ENCODE assay signal across 15 cellular contexts in the genomic region with DNA sequence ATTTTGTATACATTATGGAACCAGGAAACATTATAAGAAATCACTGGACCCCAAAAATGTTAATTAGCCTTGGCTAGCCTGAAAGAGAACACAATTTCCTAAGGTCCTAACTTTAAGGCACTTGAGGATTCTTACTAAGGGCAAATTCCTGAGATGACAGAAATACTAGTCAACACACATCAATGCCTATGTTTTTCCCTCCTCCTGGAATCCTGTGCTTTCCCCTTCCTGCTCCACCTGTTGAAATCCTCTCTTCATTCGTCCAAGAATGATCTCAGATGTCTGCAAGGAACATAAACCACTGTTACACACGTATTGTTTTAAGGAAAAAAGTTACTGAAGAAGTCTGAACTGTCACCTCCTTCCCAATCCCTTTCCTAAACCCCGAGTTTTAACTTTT. TPM values are rescaled to one million over a fixed set of nuclear protein-coding genes. Genes with fewer than 3 reads are reported as not detected.
DNase-seq lines count a peak whose midpoint lies in the region.
"Had no signal": no experiment of that assay in that cellular context is flagged by ENCODE, and none has a peak within 500 bp of the region (broad histone marks: within the 10 kb centered on the region; RNA-seq: fewer than 3 reads in every experiment).

No MANE protein-coding gene starts in this region.

- H4K8ac ChIP-seq in neuronal stem cell (ENCODE audit: low read depth, low read length), result no peak overlapping the region

- H4K91ac ChIP-seq in neuronal stem cell (ENCODE audit: low read depth, low read length, poor library complexity), result no peak overlapping the region

- WGBS in neuronal stem cell (ENCODE audit: extremely low coverage in 2 of 2, insufficient read length in 2 of 2, insufficient replicate concordance in 1 of 2), 2 donors, result no CpG with 5 or more reads among the region's 3 CpGs

- intact Hi-C loops in dendritic cell treated with granulocyte-macrophage colony-stimulating factor and Interleukin-4, amounts not matched to agents 40 ng/mL and 50 ng/mL, for 4 days (cut with micrococcal nuclease), result loop anchor here (5.0 to 10.0 kb wide), 2 partner anchors 251 to 318 kb away; no protein-coding TSS in a partner anchor

- H3K9me3 ChIP-seq in KOPT-K1 (ENCODE audit: insufficient read depth, low read length, poor library complexity, severe bottlenecking) (no peaks in the 10 kb centered on the region), neuronal stem cell (replicated peaks in 1 of 2; ENCODE audit: control insufficient read depth in 2 of 2, insufficient read depth in 1 of 2, low read depth in 1 of 2, low read length in 2 of 2) (peaks cover 0 to 2% of the 10 kb centered on the region in 2 donors)
- H3K9me3 ChIP-seq: left ventricle myocardium inferior, SJSA1 had no signal

- H3K14ac ChIP-seq in neuronal stem cell (ENCODE audit: low read length), result no peak overlapping the region

- H2BK5ac ChIP-seq in neuronal stem cell (ENCODE audit: low read length), result no peak overlapping the region

- H2AK5ac ChIP-seq in neuronal stem cell (ENCODE audit: low read depth, low read length), result no peak overlapping the region

- DNase-seq in ELR (ENCODE audit: low read depth) (peak; percentile 26), neuronal stem cell (ENCODE audit: low spot score) (no peak), T-helper 9 cell (no peak), NCI-H82 treated with DMSO at 0.1 percent for 48 hours (lab: John Stamatoyannopoulos, UW; ENCODE audit: unreplicated experiment) (no peak), NCI-H510A treated with DMSO at 0.1 percent for 48 hours (lab: John Stamatoyannopoulos, UW) (no peak)
- DNase-seq: Calu3; effector memory CD4-positive, alpha-beta T cell; KG1; left ventricle myocardium inferior; NCI-H2029 treated with DMSO at 0.1 percent for 48 hours; substantia nigra had no signal

- no peaks in the 10 kb centered on the region for H3K27me3 Mint-ChIP-seq in dendritic cell treated with granulocyte-macrophage colony-stimulating factor and Interleukin-4, amounts not matched to agents 40 ng/mL and 50 ng/mL, for 4 days

- H3K4me2 ChIP-seq in neuronal stem cell (ENCODE audit: insufficient read depth, low read length, poor library complexity, severe bottlenecking), result no peak overlapping the region

- H3K79me1 ChIP-seq in neuronal stem cell (ENCODE audit: low read depth, low read length), result no peaks in the 10 kb centered on the region

- H3K9ac ChIP-seq in neuronal stem cell (ENCODE audit: low read depth, low read length, poor library complexity), result no peak overlapping the region

- H3K27me3 ChIP-seq in neuronal stem cell (ENCODE audit: control insufficient read depth in 3 of 3, insufficient read depth in 3 of 3, low read depth in 1 of 3, low read length in 3 of 3), result no peaks in the 10 kb centered on the region
- H3K27me3 ChIP-seq: SJSA1 had no signal

- peaks cover 58% of the 10 kb centered on the region for H3K4me1 Mint-ChIP-seq in dendritic cell treated with granulocyte-macrophage colony-stimulating factor and Interleukin-4, amounts not matched to agents 40 ng/mL and 50 ng/mL, for 4 days (ENCODE audit: low read depth)

- no peaks in the 10 kb centered on the region for H3K36me3 ChIP-seq in KOPT-K1 (ENCODE audit: insufficient read depth, low read length)
- no peaks in the 10 kb centered on the region for H3K36me3 ChIP-seq in neuronal stem cell (replicated peaks in 1 of 2; ENCODE audit: control insufficient read depth in 2 of 2, insufficient read depth in 2 of 2, low read length in 2 of 2)
- H3K36me3 ChIP-seq: left ventricle myocardium inferior, SJSA1 had no signal

- H3K4me3 ChIP-seq in neuronal stem cell (ENCODE audit: low read length in 2 of 2), result no peak overlapping the region
- H3K4me3 ChIP-seq: left ventricle myocardium inferior, SJSA1, skin epidermis had no signal

- H3K23ac ChIP-seq in neuronal stem cell (ENCODE audit: low read depth, low read length, poor library complexity), result no peak overlapping the region

- H3K4ac ChIP-seq in neuronal stem cell (ENCODE audit: low read length), result no peak overlapping the region

- no peak overlapping the region for H3K4me3 Mint-ChIP-seq in dendritic cell treated with granulocyte-macrophage colony-stimulating factor and Interleukin-4, amounts not matched to agents 40 ng/mL and 50 ng/mL, for 4 days

- H2BK15ac ChIP-seq in neuronal stem cell (ENCODE audit: low read length), result no peak overlapping the region

- no peak overlapping the region for H2BK120ac ChIP-seq in neuronal stem cell (ENCODE audit: low read depth, low read length)

- peak overlapping the region; percentile 18 for H3K27ac ChIP-seq in KOPT-K1 (ENCODE audit: low read depth, low read length, poor library complexity, severe bottlenecking)
- no peak overlapping the region for H3K27ac ChIP-seq in neuronal stem cell (replicated peaks; ENCODE audit: low read length)
- H3K27ac ChIP-seq: left ventricle myocardium inferior, SJSA1 had no signal

- H2BK12ac ChIP-seq in neuronal stem cell (ENCODE audit: low read length), result no peak overlapping the region

- H2AFZ ChIP-seq in neuronal stem cell (ENCODE audit: low read length), result peak overlapping the region; percentile 20

- peaks cover 7% of the 10 kb centered on the region for H3K36me3 Mint-ChIP-seq in dendritic cell treated with granulocyte-macrophage colony-stimulating factor and Interleukin-4, amounts not matched to agents 40 ng/mL and 50 ng/mL, for 4 days (ENCODE audit: low read depth)

- H3K4me1 ChIP-seq in neuronal stem cell (ENCODE audit: control insufficient read depth in 2 of 2, insufficient read depth in 1 of 2, low read depth in 1 of 2, low read length in 2 of 2), result peaks cover 0 to 2% of the 10 kb centered on the region in 2 donors

- H3K9me3 Mint-ChIP-seq in dendritic cell treated with granulocyte-macrophage colony-stimulating factor and Interleukin-4, amounts not matched to agents 40 ng/mL and 50 ng/mL, for 4 days, result no peaks in the 10 kb centered on the region

- H3K27ac Mint-ChIP-seq in dendritic cell treated with granulocyte-macrophage colony-stimulating factor and Interleukin-4, amounts not matched to agents 40 ng/mL and 50 ng/mL, for 4 days, result peak overlapping the region; percentile 94

- H3K18ac ChIP-seq in neuronal stem cell (ENCODE audit: low read length), result no peak overlapping the region

RNA-seq across cellular contexts. Expression of a gene that starts 21.2 kb away (rescaled TPM):
- 114 TPM for polyA plus RNA-seq in neuronal stem cell (2013, experiment 1 of 2)
- polyA plus RNA-seq in neuronal stem cell (2013, experiment 2 of 2), result 104 TPM
